ENCODE assay signal across 8 cellular contexts in genomic region chr10:73358331-73359279, GRCh38. TPM values are rescaled to one million over a fixed set of nuclear protein-coding genes. Genes with fewer than 3 reads are reported as not detected.
A peak's percentile ranks its signal among the peaks of the same experiment; 100 is the strongest.
DNase-seq lines count a peak whose midpoint lies in the region; ATAC-seq and TF ChIP-seq lines count a peak whose summit lies in the region.

CFAP70 (minus strand) TSS chr10:73358864; CDS start chr10:73354796, 4,068 bp downstream.

- DNase-seq in ELR (ENCODE audit: low read depth) (peak; percentile 97), H7 (peak; percentile 94), MG63 (peak; percentile 30), SHP77 treated with DMSO at 0.1 percent for 48 hours (lab: John Stamatoyannopoulos, UW) (peak; percentile 73), activated gamma-delta T cell treated with Interleukin-2 at 50 U/mL for 16 hours (peak; percentile 90), foreskin keratinocyte (peak; percentile 87 to 94)

- no peaks in the 10 kb centered on the region for H3K36me3 Mint-ChIP-seq in stimulated activated naive CD8-positive, alpha-beta T cell treated with anti-CD3 and anti-CD28 coated beads, Interleukin-15, Interleukin-2, amounts not matched to agents 100 ng/mL and 50 ng/mL, for 24 hours (ENCODE audit: low read depth)

- H3K27me3 ChIP-seq in H7 (ENCODE audit: control insufficient read depth, insufficient read depth, low read length) (peaks cover 4% of the 10 kb centered on the region; the same call in 1 of the 2 replicates), MG63 (no peaks in the 10 kb centered on the region), foreskin keratinocyte (no peaks in the 10 kb centered on the region), neural cell (ENCODE audit: insufficient read depth, low read depth, low read length) (no peaks in the 10 kb centered on the region)

- H3K27ac Mint-ChIP-seq in stimulated activated naive CD8-positive, alpha-beta T cell treated with anti-CD3 and anti-CD28 coated beads, Interleukin-15, Interleukin-2, amounts not matched to agents 100 ng/mL and 50 ng/mL, for 24 hours: peak within 1 kb of the TSS; percentile 95

- no peaks in the 10 kb centered on the region for H3F3A ChIP-seq in neural cell (ENCODE audit: insufficient read depth, low read length, poor library complexity, severe bottlenecking)

- H3K27ac ChIP-seq in foreskin keratinocyte (no peak within 1 kb of the TSS), neural cell (ENCODE audit: low read length) (peak within 1 kb of the TSS; percentile 74)

- peak within 1 kb of the TSS; percentile 60 for H3K4me2 ChIP-seq in neural cell (ENCODE audit: low read length)

- ATAC-seq in foreskin keratinocyte: peak; percentile 94

- no peaks in the 10 kb centered on the region for H3K27me3 Mint-ChIP-seq in stimulated activated naive CD8-positive, alpha-beta T cell treated with anti-CD3 and anti-CD28 coated beads, Interleukin-15, Interleukin-2, amounts not matched to agents 100 ng/mL and 50 ng/mL, for 24 hours

- H3K4me3 Mint-ChIP-seq in stimulated activated naive CD8-positive, alpha-beta T cell treated with anti-CD3 and anti-CD28 coated beads, Interleukin-15, Interleukin-2, amounts not matched to agents 100 ng/mL and 50 ng/mL, for 24 hours: peak within 1 kb of the TSS; percentile 95

- peak within 1 kb of the TSS; percentile 68 for H3K4me3 ChIP-seq in H7 (ENCODE audit: insufficient read depth, low read depth, low read length)
- no peak within 1 kb of the TSS for H3K4me3 ChIP-seq in MG63
- peak within 1 kb of the TSS; percentile 79 for H3K4me3 ChIP-seq in neural cell (ENCODE audit: low read length)

- H3K9me3 Mint-ChIP-seq in stimulated activated naive CD8-positive, alpha-beta T cell treated with anti-CD3 and anti-CD28 coated beads, Interleukin-15, Interleukin-2, amounts not matched to agents 100 ng/mL and 50 ng/mL, for 24 hours: no peaks in the 10 kb centered on the region

- peak within 1 kb of the TSS; percentile 88 for H2AFZ ChIP-seq in neural cell (ENCODE audit: low read depth, low read length)

- peak within 1 kb of the TSS; percentile 79 for H3K9ac ChIP-seq in neural cell (ENCODE audit: low read length)

- no peaks in the 10 kb centered on the region for H4K20me1 ChIP-seq in neural cell (ENCODE audit: insufficient read depth)

- H3K36me3 ChIP-seq in H7 (replicated peaks; ENCODE audit: control insufficient read depth, insufficient read depth, low read length) (no peaks in the 10 kb centered on the region), MG63 (peaks cover 3% of the 10 kb centered on the region; the same call in 1 of the 2 replicates), neural cell (ENCODE audit: insufficient read depth, low read length) (peaks cover 3% of the 10 kb centered on the region)

- TF ChIP-seq CTCF in foreskin keratinocyte (conservative IDR thresholded peaks at IDR 0.05) (peak; percentile 4), neural cell (IDR thresholded peaks at IDR 0.05; ENCODE audit: poor library complexity, severe bottlenecking) (peak; percentile 18)

- H3K9me3 ChIP-seq in MG63 (no peaks in the 10 kb centered on the region), neural cell (ENCODE audit: low read length) (no peaks in the 10 kb centered on the region)

- H3K9me2 ChIP-seq in neural cell (ENCODE audit: insufficient read depth, low read length): no peaks in the 10 kb centered on the region

- H3K4me1 ChIP-seq in foreskin keratinocyte: no peaks in the 10 kb centered on the region

- peak; percentile 34 for TF ChIP-seq RAD21 in neural cell (conservative IDR thresholded peaks at IDR 0.05)

- TF ChIP-seq EP300 in neural cell (conservative IDR thresholded peaks at IDR 0.05; ENCODE audit: poor library complexity, severe bottlenecking): peak; percentile 35

- no peaks in the 10 kb centered on the region for H3K79me2 ChIP-seq in neural cell (replicated peaks; ENCODE audit: insufficient read depth, low read length)

- peaks cover 14% of the 10 kb centered on the region for H3K4me1 Mint-ChIP-seq in stimulated activated naive CD8-positive, alpha-beta T cell treated with anti-CD3 and anti-CD28 coated beads, Interleukin-15, Interleukin-2, amounts not matched to agents 100 ng/mL and 50 ng/mL, for 24 hours (ENCODE audit: low read depth)

TF ChIP-seq in neural cell, 6 proteins besides CTCF, POLR2A, EP300 and RAD21:
- TF ChIP-seq SMC3 (conservative IDR thresholded peaks at IDR 0.05; ENCODE audit: poor library complexity) (no peak), TAF1 (IDR thresholded peaks at IDR 0.05; ENCODE audit: low read depth) (peak; percentile 37), MXI1 (conservative IDR thresholded peaks at IDR 0.05; ENCODE audit: poor library complexity, severe bottlenecking) (peak; percentile 48), EZH2 (IDR thresholded peaks at IDR 0.05; ENCODE audit: borderline replicate concordance, insufficient read depth, low read length, poor library complexity, severe bottlenecking) (no peak), POLR2AphosphoS5 (IDR thresholded peaks at IDR 0.05) (peak; percentile 79), REST (IDR thresholded peaks at IDR 0.05; ENCODE audit: borderline replicate concordance) (peak; percentile 36)

RNA-seq across cellular contexts. Expression of gene CFAP70, which starts in this region (rescaled TPM):
- 0.15 and 0.45 TPM in 2 replicates for total RNA-seq in H7 (2014; rRNA removed; shearing (Covaris generic))
- 2.8 and 4.1 TPM in 2 replicates for total RNA-seq in MG63 (2014; rRNA removed; shearing (Covaris generic); ENCODE audit: low replicate concordance)
- total RNA-seq in foreskin keratinocyte: 0.28 and 0.41 TPM in 2 replicates
- 0.10 and 0.22 TPM in 2 replicates for polyA plus RNA-seq in foreskin keratinocyte
- 5.8 and 7.3 TPM in 2 replicates for polyA plus RNA-seq in neural cell
- polyA minus RNA-seq in neural cell: 2.9 and 3.4 TPM in 2 replicates

Comparison
In these comparisons a context has a peak if more than half of its experiments do, and no peak if none do; other contexts are left out.
1. Peak in DNase-seq and H3K4me3 ChIP-seq in H7; RNA of the gene not detected or under 1 TPM.
2. Peak in DNase-seq and ATAC-seq in foreskin keratinocyte; RNA of the gene not detected or under 1 TPM.
3. DNase-seq: peak in every context shown above with its lines; median percentile 97 in ELR; 94 in H7; 90 in foreskin keratinocyte; 90 in activated gamma-delta T cell treated with Interleukin-2 at 50 U/mL for 16 hours; 73 in SHP77 treated with DMSO at 0.1 percent for 48 hours; 30 in MG63.